ENCODE assay signal across 8 cellular contexts in the genomic region with DNA sequence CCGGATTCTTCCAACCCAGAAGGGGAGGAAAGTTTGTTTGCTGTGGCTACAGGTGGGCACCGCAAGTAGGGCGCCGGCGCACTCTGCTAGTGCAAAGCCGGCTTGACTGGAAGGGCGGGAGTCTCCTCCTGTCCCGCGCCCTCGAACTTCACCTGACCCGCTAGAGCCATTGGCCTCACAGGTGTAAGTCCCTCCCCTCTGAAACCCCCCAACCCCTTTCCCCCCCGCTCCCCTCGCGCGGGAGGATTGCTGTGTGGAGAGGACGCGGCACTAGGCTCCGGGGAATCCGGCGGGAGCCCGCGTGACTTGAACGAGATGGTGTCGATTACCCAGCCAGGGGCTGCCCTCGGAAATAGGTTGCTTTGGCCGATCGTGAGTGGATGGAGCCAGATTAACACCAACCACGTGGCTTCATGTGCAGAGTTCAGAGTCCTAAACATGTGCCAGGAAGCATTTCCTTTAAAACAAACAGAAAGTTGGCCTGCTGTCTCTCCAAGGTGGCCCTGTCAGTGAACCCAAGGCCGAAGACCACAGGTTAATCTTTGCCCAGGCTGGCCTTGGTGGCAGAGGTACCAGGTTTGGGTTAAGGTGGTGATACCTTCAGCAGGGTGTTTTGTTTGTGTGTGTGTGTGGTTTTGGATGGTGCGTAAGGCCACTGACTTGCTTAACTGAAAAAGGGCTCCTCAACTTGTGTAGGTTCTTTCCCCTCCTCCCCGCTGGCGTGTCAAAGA. TPM values are rescaled to one million over a fixed set of nuclear protein-coding genes. Genes with fewer than 3 reads are reported as not detected.
A peak's percentile ranks its signal among the peaks of the same experiment; 100 is the strongest.
DNase-seq lines count a peak whose midpoint lies in the region; ATAC-seq, FAIRE-seq and TF ChIP-seq lines count a peak whose summit lies in the region.

No MANE protein-coding gene starts in this region.

- CTCF ChIA-PET in endothelial cell of umbilical vein (lab: Charles Lee) = interaction anchor here (1.0 to 1.1 kb wide), 4 partner anchors 10 to 370 kb away, joined by 4 to 7 read pairs (median 4); no protein-coding TSS in a partner anchor

- no peak for TF ChIP-seq POLR2A in endothelial cell of umbilical vein (IDR thresholded peaks at IDR 0.05; ENCODE audit: low read depth, low read length)

- POLR2A ChIA-PET in endothelial cell of umbilical vein (lab: Charles Lee) = no interaction called here

- ATAC-seq in GM19025 (IDR thresholded peaks at IDR 0.05; ENCODE audit: low read depth, unreplicated experiment) = peak; percentile 15
- ATAC-seq in HG03521 (IDR thresholded peaks at IDR 0.05; ENCODE audit: unreplicated experiment) = peak; percentile 17
- no peak for ATAC-seq in HG03469 (IDR thresholded peaks at IDR 0.05; ENCODE audit: unreplicated experiment)
- ATAC-seq in GM19324 (IDR thresholded peaks at IDR 0.05; ENCODE audit: low FRiP score, unreplicated experiment) = no peak

- DNase-seq in activated CD4-positive, alpha-beta T cell treated with anti-CD3 and anti-CD28 coated beads, Interleukin-2, amount 50 U/mL, for 24 hours (ENCODE audit: low read depth in 1 of 2, low spot score in 1 of 2) = peak; percentile 36 to 68
- DNase-seq in endothelial cell of umbilical vein (ENCODE audit: low read depth, low spot score) = no peak

- H2AFZ ChIP-seq in endothelial cell of umbilical vein (ENCODE audit: low read depth, low read length) = no peak overlapping the region

- H3K9ac ChIP-seq in endothelial cell of umbilical vein (replicated peaks; ENCODE audit: extremely low read depth, insufficient read depth, low read length) = no peak overlapping the region

- H3K27me3 ChIP-seq in endothelial cell of umbilical vein (ENCODE audit: control insufficient read depth in 2 of 2, insufficient read depth in 2 of 2, low read length in 2 of 2) (peaks cover 34 to 54% of the 10 kb centered on the region in 2 experiments), neutrophil (no peaks in the 10 kb centered on the region), thymus (ENCODE audit: control insufficient read depth, insufficient read depth) (peaks cover 9% of the 10 kb centered on the region)

- no peak overlapping the region for H3K4me2 ChIP-seq in endothelial cell of umbilical vein (ENCODE audit: insufficient read depth, low read length)

- no peaks in the 10 kb centered on the region for H3K9me3 ChIP-seq in endothelial cell of umbilical vein (replicated peaks; ENCODE audit: control insufficient read depth, insufficient read depth, low read length)
- no peaks in the 10 kb centered on the region for H3K9me3 ChIP-seq in neutrophil
- no peaks in the 10 kb centered on the region for H3K9me3 ChIP-seq in thymus (ENCODE audit: control insufficient read depth)

- TF ChIP-seq CTCF in endothelial cell of umbilical vein (IDR thresholded peaks at IDR 0.05; ENCODE audit: extremely low read depth in 1 of 2, insufficient read depth in 1 of 2, low read depth in 1 of 2, low read length in 2 of 2) (no peak), neutrophil (IDR thresholded peaks at IDR 0.05) (no peak)

- no peaks in the 10 kb centered on the region for H3K36me3 ChIP-seq in endothelial cell of umbilical vein (ENCODE audit: control insufficient read depth in 2 of 2, extremely low read depth in 1 of 2, insufficient read depth in 2 of 2, low read length in 2 of 2)
- no peaks in the 10 kb centered on the region for H3K36me3 ChIP-seq in neutrophil
- no peaks in the 10 kb centered on the region for H3K36me3 ChIP-seq in thymus (ENCODE audit: control insufficient read depth, insufficient read depth)

- no peak for FAIRE-seq in endothelial cell of umbilical vein (lab: Jason Lieb, UNC)

- no peaks in the 10 kb centered on the region for H3K79me2 ChIP-seq in endothelial cell of umbilical vein (ENCODE audit: control insufficient read depth, insufficient read depth, low read length)

- H4K20me1 ChIP-seq in endothelial cell of umbilical vein (replicated peaks; ENCODE audit: control insufficient read depth, extremely low read depth, insufficient read depth, low read length) = no peaks in the 10 kb centered on the region

- intact Hi-C loops in endothelial cell of umbilical vein (cut with micrococcal nuclease) = loop anchor here (1.0 to 5.0 kb wide), 3 partner anchors 179 to 370 kb away; no protein-coding TSS in a partner anchor

- dilution Hi-C loops in endothelial cell of umbilical vein (cut with MboI; ENCODE audit: extremely low pct_ligation_motif_present, low sequenced_read_pairs) = no loop called here

- H3K9me1 ChIP-seq in endothelial cell of umbilical vein (replicated peaks; ENCODE audit: control insufficient read depth, extremely low read depth, insufficient read depth, low read length) = no peaks in the 10 kb centered on the region

- no TSS peak for BruUV-seq in endothelial cell of umbilical vein (replicated peaks; lab: Mats Ljungman, UMichigan)

- H3K4me1 ChIP-seq in endothelial cell of umbilical vein (ENCODE audit: control insufficient read depth, extremely low read depth, insufficient read depth, low read length) (peaks cover 7% of the 10 kb centered on the region), neutrophil (ENCODE audit: control insufficient read depth in 1 of 2, insufficient read depth in 1 of 2, low read depth in 1 of 2, low read length in 1 of 2) (peaks cover 66 to 74% of the 10 kb centered on the region in 2 experiments), thymus (ENCODE audit: control insufficient read depth, insufficient read depth, low read length) (peaks cover 16% of the 10 kb centered on the region)

- H3K27ac ChIP-seq in endothelial cell of umbilical vein (ENCODE audit: insufficient read depth, low read depth, low read length) = no peak overlapping the region
- peak overlapping the region; percentile 93 for H3K27ac ChIP-seq in neutrophil
- peak overlapping the region; percentile 86 for H3K27ac ChIP-seq in thymus (ENCODE audit: low read depth)

- 2% methylated on average over 32 of the region's 32 CpGs for WGBS in thymus

- H3K4me3 ChIP-seq in endothelial cell of umbilical vein (replicated peaks in 1 of 3; ENCODE audit: insufficient read depth in 1 of 3, low read depth in 1 of 3, low read length in 3 of 3) = no peak overlapping the region
- peak overlapping the region; percentile 74 to 85 for H3K4me3 ChIP-seq in neutrophil (ENCODE audit: low read depth in 1 of 2, low read length in 1 of 2)
- peak overlapping the region; percentile 77 for H3K4me3 ChIP-seq in thymus (ENCODE audit: low read length)

TF ChIP-seq in endothelial cell of umbilical vein, 7 proteins besides CTCF, POLR2A, EP300 and RAD21:
- TF ChIP-seq, protein P1, sequence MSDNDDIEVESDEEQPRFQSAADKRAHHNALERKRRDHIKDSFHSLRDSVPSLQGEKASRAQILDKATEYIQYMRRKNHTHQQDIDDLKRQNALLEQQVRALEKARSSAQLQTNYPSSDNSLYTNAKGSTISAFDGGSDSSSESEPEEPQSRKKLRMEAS (IDR thresholded peaks at IDR 0.05; ENCODE audit: insufficient read depth, insufficient read length) = peak; percentile 34
- TF ChIP-seq JUN (IDR thresholded peaks at IDR 0.05; ENCODE audit: borderline replicate concordance, insufficient read depth, insufficient read length, low read depth) = no peak
TF ChIP-seq in endothelial cell of umbilical vein: peak in this region for 1.

RNA-seq across cellular contexts. Expression of a gene that starts 1.0 kb away (rescaled TPM):
- total RNA-seq in endothelial cell of umbilical vein = 4.7 and 5.7 TPM in 2 replicates
- 4.5 and 4.8 TPM in 2 replicates for polyA plus RNA-seq in endothelial cell of umbilical vein
- 5.5 and 6.3 TPM in 2 replicates for polyA plus RNA-seq in endothelial cell of umbilical vein (2011; cell fraction: cytosol; rRNA removed)
- polyA plus RNA-seq in endothelial cell of umbilical vein (2011; cell fraction: nucleus; rRNA removed) = 6.6 TPM in 2 replicates
- polyA plus RNA-seq in endothelial cell of umbilical vein (2012) = 1.6 and 1.7 TPM in 2 replicates
- polyA minus RNA-seq in endothelial cell of umbilical vein = 3.2 and 4.5 TPM in 2 replicates
- not detected for polyA minus RNA-seq in endothelial cell of umbilical vein (2011; cell fraction: cytosol; rRNA and poly(A)+ RNA removed)
- 6.3 and 9.3 TPM in 2 replicates for polyA minus RNA-seq in endothelial cell of umbilical vein (2011; cell fraction: nucleus; rRNA and poly(A)+ RNA removed)
- 33.3 TPM for polyA plus RNA-seq in thymus

Comparison
In these comparisons a context has a peak if more than half of its experiments do, and no peak if none do; other contexts are left out.
1. ATAC-seq: peak in GM19025 (single experiment) and HG03521 (single experiment); none in HG03469 (single experiment) and GM19324 (single experiment).
2. H3K4me3 ChIP-seq: peak in neutrophil (2 of 2) and thymus (single experiment); none in endothelial cell of umbilical vein (0 of 3).